ENCODE assay signal across 32 cellular contexts in genomic region chr21:14488805-14489204, GRCh38. TPM values are rescaled to one million over a fixed set of nuclear protein-coding genes. Genes with fewer than 3 reads are reported as not detected.
DNase-seq lines count a peak whose midpoint lies in the region; ATAC-seq and TF ChIP-seq lines count a peak whose summit lies in the region.
"Had no signal": no experiment of that assay in that cellular context is flagged by ENCODE, and none has a peak within 500 bp of the region (broad histone marks: within the 10 kb centered on the region; RNA-seq: fewer than 3 reads in every experiment).

No MANE protein-coding gene starts in this region.

- ATAC-seq in GM23338 (no peak), heart right ventricle (no peak)
- no peak for ATAC-seq in activated T-helper 17 cell treated with anti-CD3 and anti-CD28 coated beads, Interleukin-2, amount 50 U/mL, for 72 hours (replicated peaks)
- ATAC-seq in stimulated activated effector memory CD8-positive, alpha-beta T cell treated with anti-CD3 and anti-CD28 coated beads, Interleukin-12 subunit alpha, Interleukin-12 subunit beta, amount 100 ng/mL, for 72 hours, result no peak
- ATAC-seq: K562, left ventricle myocardium superior, Panc1, right lobe of liver had no signal

- no peaks in the 10 kb centered on the region for H3K9me3 Mint-ChIP-seq in activated naive CD4-positive, alpha-beta T cell treated with anti-CD3 and anti-CD28 coated beads for 36 hours
- peaks cover 9% of the 10 kb centered on the region for H3K9me3 Mint-ChIP-seq in activated naive CD4-positive, alpha-beta T cell treated with anti-CD3 and anti-CD28 coated beads, Interleukin-2, amount 10 ng/mL, durations not matched to agents 7 days and 5 days
- H3K9me3 Mint-ChIP-seq in GM23338 (no peaks in the 10 kb centered on the region), immature natural killer cell (no peaks in the 10 kb centered on the region)
- H3K9me3 Mint-ChIP-seq in activated T-helper 17 cell treated with anti-CD3 and anti-CD28 coated beads, Interleukin-2, amount 50 U/mL, for 72 hours, result peaks cover 4% of the 10 kb centered on the region
- H3K9me3 Mint-ChIP-seq in stimulated activated effector memory CD8-positive, alpha-beta T cell treated with anti-CD3 and anti-CD28 coated beads, Interleukin-12 subunit alpha, Interleukin-12 subunit beta, amount 100 ng/mL, for 72 hours, result no peaks in the 10 kb centered on the region

- no peaks in the 10 kb centered on the region for H3K9me3 ChIP-seq in heart right ventricle
- H3K9me3 ChIP-seq: right lobe of liver, spleen had no signal

- H3K36me3 Mint-ChIP-seq in activated naive CD4-positive, alpha-beta T cell treated with anti-CD3 and anti-CD28 coated beads for 36 hours (ENCODE audit: low read depth), result peaks cover 24% of the 10 kb centered on the region
- peaks cover 73% of the 10 kb centered on the region for H3K36me3 Mint-ChIP-seq in activated naive CD4-positive, alpha-beta T cell treated with anti-CD3 and anti-CD28 coated beads, Interleukin-2, amount 10 ng/mL, durations not matched to agents 7 days and 5 days
- H3K36me3 Mint-ChIP-seq in GM23338 (ENCODE audit: low read depth) (no peaks in the 10 kb centered on the region), immature natural killer cell (peaks cover 6 to 24% (median 15%) of the 10 kb centered on the region in 3 donors)
- peaks cover 90% of the 10 kb centered on the region for H3K36me3 Mint-ChIP-seq in activated T-helper 17 cell treated with anti-CD3 and anti-CD28 coated beads, Interleukin-2, amount 50 U/mL, for 72 hours (ENCODE audit: low read depth)
- H3K36me3 Mint-ChIP-seq in stimulated activated effector memory CD8-positive, alpha-beta T cell treated with anti-CD3 and anti-CD28 coated beads, Interleukin-12 subunit alpha, Interleukin-12 subunit beta, amount 100 ng/mL, for 72 hours, result peaks cover 93% of the 10 kb centered on the region

- H3F3A ChIP-seq in GM23338 (replicated peaks; ENCODE audit: low read depth), result no peaks in the 10 kb centered on the region

- H3K79me2 ChIP-seq in GM23338 (replicated peaks; ENCODE audit: insufficient read depth), result no peaks in the 10 kb centered on the region

- H2AFZ ChIP-seq in GM23338, result 0 out of 2 replicates have a peak overlapping the region, but pooled peaks have one; percentile 24

- no peak for TF ChIP-seq CTCF in GM23338 (conservative IDR thresholded peaks at IDR 0.05; ENCODE audit: low read depth in 2 of 2)
- TF ChIP-seq CTCF in heart right ventricle (IDR thresholded peaks at IDR 0.05), result no peak

- no peaks in the 10 kb centered on the region for H3K36me3 ChIP-seq in GM23338 (ENCODE audit: insufficient read depth)
- peaks cover 0 to 14% (median 0%) of the 10 kb centered on the region in 9 donors for H3K36me3 ChIP-seq in heart right ventricle
- H3K36me3 ChIP-seq: right lobe of liver had no signal

- H4K20me1 ChIP-seq in GM23338 (replicated peaks; ENCODE audit: insufficient read depth), result no peaks in the 10 kb centered on the region

- no peak overlapping the region for H3K4me3 Mint-ChIP-seq in activated naive CD4-positive, alpha-beta T cell treated with anti-CD3 and anti-CD28 coated beads for 36 hours
- no peak overlapping the region for H3K4me3 Mint-ChIP-seq in activated naive CD4-positive, alpha-beta T cell treated with anti-CD3 and anti-CD28 coated beads, Interleukin-2, amount 10 ng/mL, durations not matched to agents 7 days and 5 days
- H3K4me3 Mint-ChIP-seq in GM23338 (no peak overlapping the region), immature natural killer cell (no peak overlapping the region)
- peak overlapping the region; percentile 67 for H3K4me3 Mint-ChIP-seq in activated T-helper 17 cell treated with anti-CD3 and anti-CD28 coated beads, Interleukin-2, amount 50 U/mL, for 72 hours
- H3K4me3 Mint-ChIP-seq in stimulated activated effector memory CD8-positive, alpha-beta T cell treated with anti-CD3 and anti-CD28 coated beads, Interleukin-12 subunit alpha, Interleukin-12 subunit beta, amount 100 ng/mL, for 72 hours, result no peak overlapping the region
- H3K4me3 Mint-ChIP-seq: B cell; T-helper 2 cell treated with Interferon-gamma antibody and Interleukin-4, amounts not matched to agents 5 μg/mL and 100 μg/mL, for 36 hours had no signal

- no peaks in the 10 kb centered on the region for H3K9me2 ChIP-seq in GM23338 (ENCODE audit: insufficient read depth)

- no peaks in the 10 kb centered on the region for H3K27me3 Mint-ChIP-seq in activated naive CD4-positive, alpha-beta T cell treated with anti-CD3 and anti-CD28 coated beads for 36 hours (ENCODE audit: low read depth)
- H3K27me3 Mint-ChIP-seq in activated naive CD4-positive, alpha-beta T cell treated with anti-CD3 and anti-CD28 coated beads, Interleukin-2, amount 10 ng/mL, durations not matched to agents 7 days and 5 days, result no peaks in the 10 kb centered on the region
- H3K27me3 Mint-ChIP-seq in GM23338 (ENCODE audit: insufficient read depth, low read depth, poor library complexity), result no peaks in the 10 kb centered on the region
- H3K27me3 Mint-ChIP-seq in activated T-helper 17 cell treated with anti-CD3 and anti-CD28 coated beads, Interleukin-2, amount 50 U/mL, for 72 hours, result no peaks in the 10 kb centered on the region
- H3K27me3 Mint-ChIP-seq in immature natural killer cell (ENCODE audit: low read depth in 3 of 3), result peaks cover 0 to 2% (median 0%) of the 10 kb centered on the region in 3 donors
- H3K27me3 Mint-ChIP-seq: B cell, progenitor cell of endocrine pancreas had no signal

- H3K4me3 ChIP-seq in GM23338 (no peak overlapping the region), heart right ventricle (no peak overlapping the region)
- H3K4me3 ChIP-seq: K562, right lobe of liver, spleen had no signal

- H3K27ac ChIP-seq in GM23338 (ENCODE audit: low read depth) (no peak overlapping the region), heart right ventricle (no peak overlapping the region)
- H3K27ac ChIP-seq: right lobe of liver, spleen had no signal

- H3K27me3 ChIP-seq in GM23338 (ENCODE audit: insufficient read depth) (no peaks in the 10 kb centered on the region), heart right ventricle (no peaks in the 10 kb centered on the region)
- H3K27me3 ChIP-seq: right lobe of liver, spleen had no signal

- 91 to 93% methylated on average over 4 of the region's 4 CpGs for WGBS in heart right ventricle, 2 donors

- no peaks in the 10 kb centered on the region for H3K4me1 ChIP-seq in GM23338 (ENCODE audit: insufficient read depth)
- peaks cover 0 to 1% (median 0%) of the 10 kb centered on the region in 9 donors for H3K4me1 ChIP-seq in heart right ventricle
- H3K4me1 ChIP-seq: right lobe of liver had no signal

- H3K4me2 ChIP-seq in GM23338, result no peak overlapping the region

- CTCF ChIA-PET in activated naive CD4-positive, alpha-beta T cell treated with anti-CD3 and anti-CD28 coated beads for 36 hours (lab: Charles Lee), result interaction anchor here (0.6 kb wide), 1 partner anchor 1290 kb away, joined by 4 read pairs; no protein-coding TSS in a partner anchor
- CTCF ChIA-PET in activated naive CD4-positive, alpha-beta T cell treated with anti-CD3 and anti-CD28 coated beads, Interleukin-2, amount 10 ng/mL, durations not matched to agents 7 days and 5 days (lab: Charles Lee), result interaction anchor here (0.6 to 1.2 kb wide), 2 partner anchors 16 to 248 kb away, joined by 3 read pairs; no protein-coding TSS in a partner anchor

- H3K4me1 Mint-ChIP-seq in activated naive CD4-positive, alpha-beta T cell treated with anti-CD3 and anti-CD28 coated beads for 36 hours (ENCODE audit: low read depth), result peaks cover 45% of the 10 kb centered on the region
- peaks cover 49% of the 10 kb centered on the region for H3K4me1 Mint-ChIP-seq in activated naive CD4-positive, alpha-beta T cell treated with anti-CD3 and anti-CD28 coated beads, Interleukin-2, amount 10 ng/mL, durations not matched to agents 7 days and 5 days
- H3K4me1 Mint-ChIP-seq in GM23338 (no peaks in the 10 kb centered on the region), immature natural killer cell (peaks cover 0 to under 1% of the 10 kb centered on the region in 2 donors)
- H3K4me1 Mint-ChIP-seq in activated T-helper 17 cell treated with anti-CD3 and anti-CD28 coated beads, Interleukin-2, amount 50 U/mL, for 72 hours, result peaks cover 40% of the 10 kb centered on the region
- peaks cover 36% of the 10 kb centered on the region for H3K4me1 Mint-ChIP-seq in stimulated activated effector memory CD8-positive, alpha-beta T cell treated with anti-CD3 and anti-CD28 coated beads, Interleukin-12 subunit alpha, Interleukin-12 subunit beta, amount 100 ng/mL, for 72 hours

- peak overlapping the region; percentile 10 for H3K27ac Mint-ChIP-seq in activated naive CD4-positive, alpha-beta T cell treated with anti-CD3 and anti-CD28 coated beads for 36 hours
- no peak overlapping the region for H3K27ac Mint-ChIP-seq in activated naive CD4-positive, alpha-beta T cell treated with anti-CD3 and anti-CD28 coated beads, Interleukin-2, amount 10 ng/mL, durations not matched to agents 7 days and 5 days
- H3K27ac Mint-ChIP-seq in GM23338 (no peak overlapping the region; the same call in 1 of the 2 replicates), immature natural killer cell (no peak overlapping the region)
- H3K27ac Mint-ChIP-seq in activated T-helper 17 cell treated with anti-CD3 and anti-CD28 coated beads, Interleukin-2, amount 50 U/mL, for 72 hours, result peak overlapping the region; percentile 94
- peak overlapping the region; percentile 43 for H3K27ac Mint-ChIP-seq in stimulated activated effector memory CD8-positive, alpha-beta T cell treated with anti-CD3 and anti-CD28 coated beads, Interleukin-12 subunit alpha, Interleukin-12 subunit beta, amount 100 ng/mL, for 72 hours
- H3K27ac Mint-ChIP-seq: B cell, progenitor cell of endocrine pancreas had no signal

- intact Hi-C loops in activated naive CD4-positive, alpha-beta T cell treated with anti-CD3 and anti-CD28 coated beads for 36 hours (cut with micrococcal nuclease), result no loop called here
- intact Hi-C loops in heart right ventricle (cut with DNase I), result no loop called here

- DNase-seq in activated naive CD4-positive, alpha-beta T cell treated with anti-CD3 and anti-CD28 coated beads for 36 hours, result no peak
- no peak for DNase-seq in activated naive CD4-positive, alpha-beta T cell treated with anti-CD3 and anti-CD28 coated beads, Interleukin-2, amount 10 ng/mL, durations not matched to agents 7 days and 5 days
- DNase-seq in GM23338 (ENCODE audit: low spot score) (no peak), anterior cingulate cortex (lab: John Stamatoyannopoulos, UW) (no peak), heart right ventricle (no peak), immature natural killer cell (no peak)
- no peak for DNase-seq in stimulated activated effector memory CD8-positive, alpha-beta T cell treated with anti-CD3 and anti-CD28 coated beads, Interleukin-12 subunit alpha, Interleukin-12 subunit beta, amount 100 ng/mL, for 72 hours (ENCODE audit: low spot score in 2 of 2)
- DNase-seq: ACHN; activated CD4-positive, alpha-beta T cell treated with anti-CD3 and anti-CD28 coated beads for 1 hour; caudate nucleus; cortex of kidney; effector memory CD4-positive, alpha-beta T cell; EL; left ventricle myocardium superior; mesendoderm; NCI-H1092; NCI-H526 treated with DMSO at 0.1 percent for 48 hours; nucleus accumbens; right lobe of liver; Right ventricle myocardium superior; spleen; stimulated activated CD4-positive, alpha-beta T cell treated with anti-CD3 and anti-CD28 coated beads, Interleukin-2, amount 100 ng/mL, for 24 hours; trophoblast cell had no signal

RNA-seq across cellular contexts. Expression of gene SAMSN1, which starts 57.3 kb away (rescaled TPM):
- total RNA-seq in activated naive CD4-positive, alpha-beta T cell treated with anti-CD3 and anti-CD28 coated beads for 36 hours, result 10 to 100 TPM; 41.1 to 43.0 TPM
- total RNA-seq in GM23338 (2014; rRNA removed; shearing (Covaris generic)), result 2.0 and 3.2 TPM in 2 replicates
- polyA plus RNA-seq in GM23338 (2016; fragmentation: Nextera tagmentation; extraction: Ambion mirVana) (5.4 and 7.9 TPM in 2 replicates), heart right ventricle (1 to 10 TPM; 1.2 to 2.0 TPM), immature natural killer cell (10 to 100 TPM; 15.4 to 21.0 (median 19.6) TPM)
- 10 to 100 TPM; 76.9 to 93.3 TPM for total RNA-seq in activated T-helper 17 cell treated with anti-CD3 and anti-CD28 coated beads, Interleukin-2, amount 50 U/mL, for 72 hours
- 10 to 100 TPM in 1 of 10 donors, 1 to 10 TPM in 6, under 1 TPM in 3; 0.28 to 12.8 (median 1.6) TPM for total RNA-seq in heart right ventricle
- total RNA-seq: epithelial cell of proximal tubule, M059J, myocyte, progenitor cell of endocrine pancreas had no signal

Comparison
In these comparisons a context has a peak if more than half of its experiments do, and no peak if none do; other contexts are left out.
1. H3K27ac Mint-ChIP-seq: peak in activated naive CD4-positive, alpha-beta T cell treated with anti-CD3 and anti-CD28 coated beads for 36 hours (single experiment), activated T-helper 17 cell treated with anti-CD3 and anti-CD28 coated beads, Interleukin-2, amount 50 U/mL, for 72 hours (single experiment) and stimulated activated effector memory CD8-positive, alpha-beta T cell treated with anti-CD3 and anti-CD28 coated beads, Interleukin-12 subunit alpha, Interleukin-12 subunit beta, amount 100 ng/mL, for 72 hours (single experiment); none in activated naive CD4-positive, alpha-beta T cell treated with anti-CD3 and anti-CD28 coated beads, Interleukin-2, amount 10 ng/mL, durations not matched to agents 7 days and 5 days (single experiment), GM23338 (single experiment) and immature natural killer cell (0 of 6).